Comparison of ENCODE assay signal across 1 cellular context in the genomic region with DNA sequence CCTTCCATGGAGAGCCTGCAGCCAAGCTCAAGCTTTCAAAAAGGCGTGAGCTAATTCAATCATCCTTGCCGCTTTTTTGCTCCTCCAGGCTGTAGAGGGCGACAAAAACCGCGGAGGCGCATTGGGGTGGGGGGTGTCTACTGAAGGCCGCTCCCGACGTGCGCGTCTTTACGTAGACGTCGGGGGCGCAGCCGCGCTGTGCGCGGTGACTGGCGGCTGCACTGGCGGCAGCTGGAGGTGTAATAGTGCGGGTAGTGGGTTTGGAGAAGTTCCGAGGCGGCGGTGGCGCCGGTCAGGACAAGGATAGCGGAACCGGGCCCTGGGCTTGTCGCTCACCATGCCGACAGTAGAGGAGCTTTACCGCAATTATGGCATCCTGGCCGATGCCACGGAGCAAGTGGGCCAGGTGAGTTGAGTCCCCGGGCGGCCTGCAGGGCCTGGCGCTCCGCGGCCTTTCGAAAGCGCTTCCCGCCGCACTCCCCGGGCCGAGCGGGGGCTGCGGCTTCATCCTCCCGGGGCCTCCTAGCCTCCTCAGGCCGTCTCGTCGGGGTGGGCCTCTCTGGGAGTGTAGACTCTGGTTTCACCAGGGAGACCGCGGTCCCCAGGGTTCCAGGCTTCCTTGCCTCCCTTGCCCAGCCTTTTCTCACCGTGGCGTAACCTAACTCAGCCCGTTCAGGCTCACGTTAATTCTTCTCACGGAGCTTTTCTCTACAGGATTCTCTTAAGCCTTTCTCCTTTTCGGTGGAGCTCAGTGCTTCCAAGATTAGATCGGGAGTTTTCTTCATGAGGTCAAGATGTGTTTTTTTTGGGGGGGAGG.
TF ChIP-seq lines count a peak whose summit lies in the region.

A gene (plus strand): TSS at position 206 of the 817 bp plus-strand sequence. CDS start 132 bp downstream, at position 338.

TF ChIP-seq in HepG2, 621 proteins besides CTCF, POLR2A, EP300 and RAD21 (continued from another document and continues in another):
- TF ChIP-seq, protein P1, sequence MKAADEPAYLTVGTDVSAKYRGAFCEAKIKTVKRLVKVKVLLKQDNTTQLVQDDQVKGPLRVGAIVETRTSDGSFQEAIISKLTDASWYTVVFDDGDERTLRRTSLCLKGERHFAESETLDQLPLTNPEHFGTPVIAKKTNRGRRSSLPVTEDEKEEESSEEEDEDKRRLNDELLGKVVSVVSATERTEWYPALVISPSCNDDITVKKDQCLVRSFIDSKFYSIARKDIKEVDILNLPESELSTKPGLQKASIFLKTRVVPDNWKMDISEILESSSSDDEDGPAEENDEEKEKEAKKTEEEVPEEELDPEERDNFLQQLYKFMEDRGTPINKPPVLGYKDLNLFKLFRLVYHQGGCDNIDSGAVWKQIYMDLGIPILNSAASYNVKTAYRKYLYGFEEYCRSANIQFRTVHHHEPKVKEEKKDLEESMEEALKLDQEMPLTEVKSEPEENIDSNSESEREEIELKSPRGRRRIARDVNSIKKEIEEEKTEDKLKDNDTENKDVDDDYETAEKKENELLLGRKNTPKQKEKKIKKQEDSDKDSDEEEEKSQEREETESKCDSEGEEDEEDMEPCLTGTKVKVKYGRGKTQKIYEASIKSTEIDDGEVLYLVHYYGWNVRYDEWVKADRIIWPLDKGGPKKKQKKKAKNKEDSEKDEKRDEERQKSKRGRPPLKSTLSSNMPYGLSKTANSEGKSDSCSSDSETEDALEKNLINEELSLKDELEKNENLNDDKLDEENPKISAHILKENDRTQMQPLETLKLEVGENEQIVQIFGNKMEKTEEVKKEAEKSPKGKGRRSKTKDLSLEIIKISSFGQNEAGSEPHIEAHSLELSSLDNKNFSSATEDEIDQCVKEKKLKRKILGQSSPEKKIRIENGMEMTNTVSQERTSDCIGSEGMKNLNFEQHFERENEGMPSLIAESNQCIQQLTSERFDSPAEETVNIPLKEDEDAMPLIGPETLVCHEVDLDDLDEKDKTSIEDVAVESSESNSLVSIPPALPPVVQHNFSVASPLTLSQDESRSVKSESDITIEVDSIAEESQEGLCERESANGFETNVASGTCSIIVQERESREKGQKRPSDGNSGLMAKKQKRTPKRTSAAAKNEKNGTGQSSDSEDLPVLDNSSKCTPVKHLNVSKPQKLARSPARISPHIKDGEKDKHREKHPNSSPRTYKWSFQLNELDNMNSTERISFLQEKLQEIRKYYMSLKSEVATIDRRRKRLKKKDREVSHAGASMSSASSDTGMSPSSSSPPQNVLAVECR (CRISPR knock-in tag; IDR thresholded peaks at IDR 0.05; ENCODE audit: borderline replicate concordance) = peak; percentile 85
- TF ChIP-seq RAD51 (IDR thresholded peaks at IDR 0.05; ENCODE audit: borderline replicate concordance) (no peak), ZNF292 (CRISPR knock-in tag; IDR thresholded peaks at IDR 0.05; ENCODE audit: borderline replicate concordance, low read depth) (0 out of 2 replicates have a peak, but pooled peaks have one; percentile 25), ATF7-NPFF (CRISPR knock-in tag; IDR thresholded peaks at IDR 0.05; ENCODE audit: low read depth) (no peak; the same call in 1 of the 2 replicates), NFIB (CRISPR knock-in tag; IDR thresholded peaks at IDR 0.05; ENCODE audit: borderline replicate concordance) (no peak), DMAP1 (CRISPR knock-in tag; IDR thresholded peaks at IDR 0.05) (peak; percentile 62; the same call in 1 of the 2 replicates), NONO (IDR thresholded peaks at IDR 0.05) (no peak), NONO (CRISPR knock-in tag; conservative IDR thresholded peaks at IDR 0.05) (peak; percentile 92), ZKSCAN1 (IDR thresholded peaks at IDR 0.05; ENCODE audit: low read length) (no peak), FOXK2 (IDR thresholded peaks at IDR 0.05) (no peak), PAX8 (CRISPR knock-in tag; IDR thresholded peaks at IDR 0.05; ENCODE audit: borderline replicate concordance) (no peak), SOX13 (IDR thresholded peaks at IDR 0.05) (no peak), SOX13 (CRISPR knock-in tag; conservative IDR thresholded peaks at IDR 0.05 in 1 of 2, IDR thresholded peaks at IDR 0.05 in 1 of 2) (peak in 1 of 2 experiments; percentile 46; a peak in 2 of 4 replicates), CCDC6 (CRISPR knock-in tag; IDR thresholded peaks at IDR 0.05) (peak; percentile 75; the same call in 1 of the 2 replicates), ZNF776 (CRISPR knock-in tag; IDR thresholded peaks at IDR 0.05) (peak; percentile 36; the same call in 1 of the 2 replicates), KDM6A (CRISPR knock-in tag; IDR thresholded peaks at IDR 0.05; ENCODE audit: low read depth) (no peak)
- TF ChIP-seq, protein P2, sequence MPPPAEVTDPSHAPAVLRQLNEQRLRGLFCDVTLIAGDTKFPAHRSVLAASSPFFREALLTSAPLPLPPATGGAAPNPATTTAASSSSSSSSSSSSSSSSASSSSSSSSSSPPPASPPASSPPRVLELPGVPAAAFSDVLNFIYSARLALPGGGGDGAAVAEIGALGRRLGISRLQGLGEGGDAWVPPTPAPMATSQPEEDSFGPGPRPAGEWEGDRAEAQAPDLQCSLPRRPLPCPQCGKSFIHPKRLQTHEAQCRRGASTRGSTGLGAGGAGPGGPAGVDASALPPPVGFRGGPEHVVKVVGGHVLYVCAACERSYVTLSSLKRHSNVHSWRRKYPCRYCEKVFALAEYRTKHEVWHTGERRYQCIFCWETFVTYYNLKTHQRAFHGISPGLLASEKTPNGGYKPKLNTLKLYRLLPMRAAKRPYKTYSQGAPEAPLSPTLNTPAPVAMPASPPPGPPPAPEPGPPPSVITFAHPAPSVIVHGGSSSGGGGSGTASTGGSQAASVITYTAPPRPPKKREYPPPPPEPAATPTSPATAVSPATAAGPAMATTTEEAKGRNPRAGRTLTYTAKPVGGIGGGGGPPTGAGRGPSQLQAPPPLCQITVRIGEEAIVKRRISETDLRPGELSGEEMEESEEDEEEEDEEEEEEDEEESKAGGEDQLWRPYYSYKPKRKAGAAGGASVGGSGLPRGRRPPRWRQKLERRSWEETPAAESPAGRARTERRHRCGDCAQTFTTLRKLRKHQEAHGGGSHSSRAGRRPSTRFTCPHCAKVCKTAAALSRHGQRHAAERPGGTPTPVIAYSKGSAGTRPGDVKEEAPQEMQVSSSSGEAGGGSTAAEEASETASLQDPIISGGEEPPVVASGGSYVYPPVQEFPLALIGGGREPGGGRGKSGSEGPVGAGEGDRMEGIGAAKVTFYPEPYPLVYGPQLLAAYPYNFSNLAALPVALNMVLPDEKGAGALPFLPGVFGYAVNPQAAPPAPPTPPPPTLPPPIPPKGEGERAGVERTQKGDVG (CRISPR knock-in tag; IDR thresholded peaks at IDR 0.05; ENCODE audit: borderline replicate concordance) = no peak
- TF ChIP-seq, protein P3, sequence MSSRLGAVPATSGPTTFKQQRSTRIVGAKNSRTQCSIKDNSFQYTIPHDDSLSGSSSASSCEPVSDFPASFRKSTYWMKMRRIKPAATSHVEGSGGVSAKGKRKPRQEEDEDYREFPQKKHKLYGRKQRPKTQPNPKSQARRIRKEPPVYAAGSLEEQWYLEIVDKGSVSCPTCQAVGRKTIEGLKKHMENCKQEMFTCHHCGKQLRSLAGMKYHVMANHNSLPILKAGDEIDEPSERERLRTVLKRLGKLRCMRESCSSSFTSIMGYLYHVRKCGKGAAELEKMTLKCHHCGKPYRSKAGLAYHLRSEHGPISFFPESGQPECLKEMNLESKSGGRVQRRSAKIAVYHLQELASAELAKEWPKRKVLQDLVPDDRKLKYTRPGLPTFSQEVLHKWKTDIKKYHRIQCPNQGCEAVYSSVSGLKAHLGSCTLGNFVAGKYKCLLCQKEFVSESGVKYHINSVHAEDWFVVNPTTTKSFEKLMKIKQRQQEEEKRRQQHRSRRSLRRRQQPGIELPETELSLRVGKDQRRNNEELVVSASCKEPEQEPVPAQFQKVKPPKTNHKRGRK (CRISPR knock-in tag; IDR thresholded peaks at IDR 0.05) = no peak
- TF ChIP-seq, protein P4, sequence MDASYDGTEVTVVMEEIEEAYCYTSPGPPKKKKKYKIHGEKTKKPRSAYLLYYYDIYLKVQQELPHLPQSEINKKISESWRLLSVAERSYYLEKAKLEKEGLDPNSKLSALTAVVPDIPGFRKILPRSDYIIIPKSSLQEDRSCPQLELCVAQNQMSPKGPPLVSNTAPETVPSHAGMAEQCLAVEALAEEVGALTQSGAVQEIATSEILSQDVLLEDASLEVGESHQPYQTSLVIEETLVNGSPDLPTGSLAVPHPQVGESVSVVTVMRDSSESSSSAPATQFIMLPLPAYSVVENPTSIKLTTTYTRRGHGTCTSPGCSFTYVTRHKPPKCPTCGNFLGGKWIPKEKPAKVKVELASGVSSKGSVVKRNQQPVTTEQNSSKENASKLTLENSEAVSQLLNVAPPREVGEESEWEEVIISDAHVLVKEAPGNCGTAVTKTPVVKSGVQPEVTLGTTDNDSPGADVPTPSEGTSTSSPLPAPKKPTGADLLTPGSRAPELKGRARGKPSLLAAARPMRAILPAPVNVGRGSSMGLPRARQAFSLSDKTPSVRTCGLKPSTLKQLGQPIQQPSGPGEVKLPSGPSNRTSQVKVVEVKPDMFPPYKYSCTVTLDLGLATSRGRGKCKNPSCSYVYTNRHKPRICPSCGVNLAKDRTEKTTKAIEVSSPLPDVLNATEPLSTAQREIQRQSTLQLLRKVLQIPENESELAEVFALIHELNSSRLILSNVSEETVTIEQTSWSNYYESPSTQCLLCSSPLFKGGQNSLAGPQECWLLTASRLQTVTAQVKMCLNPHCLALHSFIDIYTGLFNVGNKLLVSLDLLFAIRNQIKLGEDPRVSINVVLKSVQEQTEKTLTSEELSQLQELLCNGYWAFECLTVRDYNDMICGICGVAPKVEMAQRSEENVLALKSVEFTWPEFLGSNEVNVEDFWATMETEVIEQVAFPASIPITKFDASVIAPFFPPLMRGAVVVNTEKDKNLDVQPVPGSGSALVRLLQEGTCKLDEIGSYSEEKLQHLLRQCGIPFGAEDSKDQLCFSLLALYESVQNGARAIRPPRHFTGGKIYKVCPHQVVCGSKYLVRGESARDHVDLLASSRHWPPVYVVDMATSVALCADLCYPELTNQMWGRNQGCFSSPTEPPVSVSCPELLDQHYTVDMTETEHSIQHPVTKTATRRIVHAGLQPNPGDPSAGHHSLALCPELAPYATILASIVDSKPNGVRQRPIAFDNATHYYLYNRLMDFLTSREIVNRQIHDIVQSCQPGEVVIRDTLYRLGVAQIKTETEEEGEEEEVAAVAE (CRISPR knock-in tag; IDR thresholded peaks at IDR 0.05; ENCODE audit: borderline replicate concordance) = peak; percentile 64; the same call in 1 of the 2 replicates
- TF ChIP-seq, protein P5, sequence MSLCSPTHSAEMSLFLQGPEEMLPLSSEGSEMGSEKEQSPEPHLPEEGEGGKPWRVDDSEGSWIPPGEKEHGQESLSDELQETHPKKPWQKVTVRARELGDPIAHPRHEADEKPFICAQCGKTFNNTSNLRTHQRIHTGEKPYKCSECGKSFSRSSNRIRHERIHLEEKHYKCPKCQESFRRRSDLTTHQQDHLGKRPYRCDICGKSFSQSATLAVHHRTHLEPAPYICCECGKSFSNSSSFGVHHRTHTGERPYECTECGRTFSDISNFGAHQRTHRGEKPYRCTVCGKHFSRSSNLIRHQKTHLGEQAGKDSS (CRISPR knock-in tag; IDR thresholded peaks at IDR 0.05; ENCODE audit: borderline replicate concordance, low read depth) = peak; percentile 35; the same call in 1 of the 2 replicates
- TF ChIP-seq, protein P6, sequence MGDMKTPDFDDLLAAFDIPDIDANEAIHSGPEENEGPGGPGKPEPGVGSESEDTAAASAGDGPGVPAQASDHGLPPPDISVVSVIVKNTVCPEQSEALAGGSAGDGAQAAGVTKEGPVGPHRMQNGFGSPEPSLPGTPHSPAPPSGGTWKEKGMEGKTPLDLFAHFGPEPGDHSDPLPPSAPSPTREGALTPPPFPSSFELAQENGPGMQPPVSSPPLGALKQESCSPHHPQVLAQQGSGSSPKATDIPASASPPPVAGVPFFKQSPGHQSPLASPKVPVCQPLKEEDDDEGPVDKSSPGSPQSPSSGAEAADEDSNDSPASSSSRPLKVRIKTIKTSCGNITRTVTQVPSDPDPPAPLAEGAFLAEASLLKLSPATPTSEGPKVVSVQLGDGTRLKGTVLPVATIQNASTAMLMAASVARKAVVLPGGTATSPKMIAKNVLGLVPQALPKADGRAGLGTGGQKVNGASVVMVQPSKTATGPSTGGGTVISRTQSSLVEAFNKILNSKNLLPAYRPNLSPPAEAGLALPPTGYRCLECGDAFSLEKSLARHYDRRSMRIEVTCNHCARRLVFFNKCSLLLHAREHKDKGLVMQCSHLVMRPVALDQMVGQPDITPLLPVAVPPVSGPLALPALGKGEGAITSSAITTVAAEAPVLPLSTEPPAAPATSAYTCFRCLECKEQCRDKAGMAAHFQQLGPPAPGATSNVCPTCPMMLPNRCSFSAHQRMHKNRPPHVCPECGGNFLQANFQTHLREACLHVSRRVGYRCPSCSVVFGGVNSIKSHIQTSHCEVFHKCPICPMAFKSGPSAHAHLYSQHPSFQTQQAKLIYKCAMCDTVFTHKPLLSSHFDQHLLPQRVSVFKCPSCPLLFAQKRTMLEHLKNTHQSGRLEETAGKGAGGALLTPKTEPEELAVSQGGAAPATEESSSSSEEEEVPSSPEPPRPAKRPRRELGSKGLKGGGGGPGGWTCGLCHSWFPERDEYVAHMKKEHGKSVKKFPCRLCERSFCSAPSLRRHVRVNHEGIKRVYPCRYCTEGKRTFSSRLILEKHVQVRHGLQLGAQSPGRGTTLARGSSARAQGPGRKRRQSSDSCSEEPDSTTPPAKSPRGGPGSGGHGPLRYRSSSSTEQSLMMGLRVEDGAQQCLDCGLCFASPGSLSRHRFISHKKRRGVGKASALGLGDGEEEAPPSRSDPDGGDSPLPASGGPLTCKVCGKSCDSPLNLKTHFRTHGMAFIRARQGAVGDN (CRISPR knock-in tag; IDR thresholded peaks at IDR 0.05) = peak; percentile 81
- TF ChIP-seq, protein P7, sequence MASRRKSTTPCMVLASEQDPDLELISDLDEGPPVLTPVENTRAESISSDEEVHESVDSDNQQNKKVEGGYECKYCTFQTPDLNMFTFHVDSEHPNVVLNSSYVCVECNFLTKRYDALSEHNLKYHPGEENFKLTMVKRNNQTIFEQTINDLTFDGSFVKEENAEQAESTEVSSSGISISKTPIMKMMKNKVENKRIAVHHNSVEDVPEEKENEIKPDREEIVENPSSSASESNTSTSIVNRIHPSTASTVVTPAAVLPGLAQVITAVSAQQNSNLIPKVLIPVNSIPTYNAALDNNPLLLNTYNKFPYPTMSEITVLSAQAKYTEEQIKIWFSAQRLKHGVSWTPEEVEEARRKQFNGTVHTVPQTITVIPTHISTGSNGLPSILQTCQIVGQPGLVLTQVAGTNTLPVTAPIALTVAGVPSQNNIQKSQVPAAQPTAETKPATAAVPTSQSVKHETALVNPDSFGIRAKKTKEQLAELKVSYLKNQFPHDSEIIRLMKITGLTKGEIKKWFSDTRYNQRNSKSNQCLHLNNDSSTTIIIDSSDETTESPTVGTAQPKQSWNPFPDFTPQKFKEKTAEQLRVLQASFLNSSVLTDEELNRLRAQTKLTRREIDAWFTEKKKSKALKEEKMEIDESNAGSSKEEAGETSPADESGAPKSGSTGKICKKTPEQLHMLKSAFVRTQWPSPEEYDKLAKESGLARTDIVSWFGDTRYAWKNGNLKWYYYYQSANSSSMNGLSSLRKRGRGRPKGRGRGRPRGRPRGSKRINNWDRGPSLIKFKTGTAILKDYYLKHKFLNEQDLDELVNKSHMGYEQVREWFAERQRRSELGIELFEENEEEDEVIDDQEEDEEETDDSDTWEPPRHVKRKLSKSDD (CRISPR knock-in tag; IDR thresholded peaks at IDR 0.05; ENCODE audit: low read depth) = peak; percentile 17; the same call in 1 of the 2 replicates
